ENCODE assay signal across 9 cellular contexts in the genomic region with DNA sequence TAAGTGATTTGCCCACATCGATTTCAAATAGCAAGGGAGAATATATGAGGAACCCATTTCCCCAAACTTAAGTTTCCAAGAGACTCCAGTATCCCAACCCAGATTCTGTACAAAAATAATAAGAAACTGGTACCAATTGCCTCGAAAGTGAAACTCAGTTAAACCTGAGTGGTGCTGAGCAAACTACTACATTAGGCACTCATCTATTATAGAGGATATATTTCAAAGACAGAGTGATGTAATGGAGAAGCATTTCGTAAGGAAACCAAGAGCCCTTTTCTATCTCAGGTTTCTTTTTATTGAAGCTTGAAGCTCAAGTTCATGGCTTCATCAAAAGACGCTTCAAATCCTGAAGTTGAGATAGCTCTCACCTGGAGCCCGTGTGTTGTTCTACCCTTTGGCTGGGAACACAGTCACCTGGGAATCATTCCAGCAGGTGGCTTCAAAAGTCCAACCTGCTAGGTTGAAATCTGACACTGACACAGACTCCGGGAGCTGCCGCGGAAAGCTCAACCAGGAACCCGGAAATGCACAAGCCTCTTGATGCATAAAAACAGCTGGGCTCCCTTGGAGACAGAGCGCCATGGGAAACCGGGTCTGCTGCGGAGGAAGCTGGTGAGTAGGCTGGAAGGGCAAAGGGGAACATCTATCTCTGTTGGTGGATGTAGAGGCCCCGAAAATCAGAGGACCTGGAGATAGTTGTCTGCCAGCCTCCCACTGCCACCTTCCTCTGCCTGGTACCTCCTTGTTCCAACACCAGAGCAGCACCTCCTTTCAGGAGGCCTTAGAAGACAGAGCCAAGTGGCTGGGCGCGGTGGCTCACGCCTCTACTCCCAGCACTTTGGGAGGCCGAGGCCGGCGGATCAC. TPM values are rescaled to one million over a fixed set of nuclear protein-coding genes. Genes with fewer than 3 reads are reported as not detected.
DNase-seq lines count a peak whose midpoint lies in the region; ATAC-seq and TF ChIP-seq lines count a peak whose summit lies in the region.
"Had no signal": no experiment of that assay in that cellular context is flagged by ENCODE, and none has a peak within 500 bp of the region (broad histone marks: within the 10 kb centered on the region; RNA-seq: fewer than 3 reads in every experiment).

A gene with protein sequence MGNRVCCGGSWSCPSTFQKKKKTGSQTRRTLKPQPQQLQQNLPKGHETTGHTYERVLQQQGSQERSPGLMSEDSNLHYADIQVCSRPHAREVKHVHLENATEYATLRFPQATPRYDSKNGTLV (plus strand): TSS at position 524 of the 867 bp plus-strand sequence. CDS start 60 bp downstream, at position 584.

- no peaks in the 10 kb centered on the region for H4K20me1 ChIP-seq in fibroblast of lung (ENCODE audit: control insufficient read depth, extremely low read depth, insufficient read depth, low read length)

- H3K4me3 Mint-ChIP-seq in osteocyte (ENCODE audit: unreplicated experiment) (no peak within 1 kb of the TSS), immature natural killer cell (no peak within 1 kb of the TSS)
- no peak within 1 kb of the TSS for H3K4me3 Mint-ChIP-seq in activated CD8-positive, alpha-beta T cell treated with anti-CD3 and anti-CD28 coated beads, Interleukin-2, amount 10 ng/mL, durations not matched to agents 7 days and 5 days

- H3K9ac ChIP-seq in fibroblast of lung (ENCODE audit: insufficient read depth, low read length), result no peak within 1 kb of the TSS

- H3K27ac Mint-ChIP-seq in osteocyte (ENCODE audit: unreplicated experiment) (peak within 1 kb of the TSS; percentile 44), immature natural killer cell (no peak within 1 kb of the TSS)
- no peak within 1 kb of the TSS for H3K27ac Mint-ChIP-seq in activated CD8-positive, alpha-beta T cell treated with anti-CD3 and anti-CD28 coated beads, Interleukin-2, amount 10 ng/mL, durations not matched to agents 7 days and 5 days

- H3K9me3 ChIP-seq in fibroblast of lung (ENCODE audit: control insufficient read depth, insufficient read depth, low read depth, low read length), result no peaks in the 10 kb centered on the region

- H3K4me1 ChIP-seq in fibroblast of lung (ENCODE audit: control insufficient read depth, extremely low read depth, insufficient read depth, low read length), result peaks cover 13% of the 10 kb centered on the region

- CTCF ChIA-PET in activated CD8-positive, alpha-beta T cell treated with anti-CD3 and anti-CD28 coated beads, Interleukin-2, amount 10 ng/mL, durations not matched to agents 7 days and 5 days (lab: Charles Lee), result interaction anchor here (1.6 to 2.0 kb wide), 2 partner anchors 10 to 13 kb away, joined by 6 read pairs; no protein-coding TSS in a partner anchor

- H3K27me3 Mint-ChIP-seq in osteocyte (ENCODE audit: unreplicated experiment) (peaks cover 7% of the 10 kb centered on the region), immature natural killer cell (ENCODE audit: low read depth in 3 of 3) (peaks cover 7 to 13% (median 9%) of the 10 kb centered on the region in 3 donors)
- peaks cover 34% of the 10 kb centered on the region for H3K27me3 Mint-ChIP-seq in activated CD8-positive, alpha-beta T cell treated with anti-CD3 and anti-CD28 coated beads, Interleukin-2, amount 10 ng/mL, durations not matched to agents 7 days and 5 days (ENCODE audit: low read depth)

- H2AFZ ChIP-seq in fibroblast of lung (ENCODE audit: low read length), result peak within 1 kb of the TSS; percentile 71

- no peak within 1 kb of the TSS for H3K4me2 ChIP-seq in fibroblast of lung (ENCODE audit: extremely low read depth, insufficient read depth, low read length)

- H3K27me3 ChIP-seq in H7 (ENCODE audit: control insufficient read depth, insufficient read depth, low read length), result no peaks in the 10 kb centered on the region; the same call in 1 of the 2 replicates
- H3K27me3 ChIP-seq in fibroblast of lung (ENCODE audit: control insufficient read depth, insufficient read depth, low read length), result no peaks in the 10 kb centered on the region

- H3K27ac ChIP-seq in fibroblast of lung (ENCODE audit: insufficient read depth, low read length), result peak within 1 kb of the TSS; percentile 8

- H3K79me2 ChIP-seq in fibroblast of lung (ENCODE audit: control insufficient read depth, insufficient read depth, low read length), result no peaks in the 10 kb centered on the region

- TF ChIP-seq CTCF in fibroblast of lung (conservative IDR thresholded peaks at IDR 0.05 in 1 of 2, IDR thresholded peaks at IDR 0.05 in 1 of 2; ENCODE audit: low read depth in 1 of 2, low read length in 2 of 2) (no peak), osteocyte (IDR thresholded peaks at IDR 0.05) (no peak)

- no peaks in the 10 kb centered on the region for H3K36me3 ChIP-seq in H7 (replicated peaks; ENCODE audit: control insufficient read depth, insufficient read depth, low read length)
- H3K36me3 ChIP-seq in fibroblast of lung (ENCODE audit: control insufficient read depth, insufficient read depth, low read length), result no peaks in the 10 kb centered on the region

- no peaks in the 10 kb centered on the region for H3K36me3 Mint-ChIP-seq in osteocyte (ENCODE audit: unreplicated experiment)
- H3K36me3 Mint-ChIP-seq in immature natural killer cell, result peaks cover 0 to 4% (median 0%) of the 10 kb centered on the region in 3 donors
- no peaks in the 10 kb centered on the region for H3K36me3 Mint-ChIP-seq in activated CD8-positive, alpha-beta T cell treated with anti-CD3 and anti-CD28 coated beads, Interleukin-2, amount 10 ng/mL, durations not matched to agents 7 days and 5 days (ENCODE audit: low read depth)

- ATAC-seq in HG03521 (IDR thresholded peaks at IDR 0.05; ENCODE audit: unreplicated experiment), result no peak
- ATAC-seq in activated CD8-positive, alpha-beta T cell treated with anti-CD3 and anti-CD28 coated beads, Interleukin-2, amount 10 ng/mL, durations not matched to agents 7 days and 5 days, result no peak

- peak within 1 kb of the TSS; percentile 11; the same call in 1 of the 2 replicates for H3K4me3 ChIP-seq in H7 (ENCODE audit: insufficient read depth, low read depth, low read length)
- no peak within 1 kb of the TSS for H3K4me3 ChIP-seq in fibroblast of lung (replicated peaks in 1 of 4; ENCODE audit: control extremely low read depth in 1 of 4, insufficient read depth in 1 of 4, low read depth in 3 of 4, low read length in 4 of 4)

- DNase-seq in H7, result peak; percentile 84
- peak; percentile 95 for DNase-seq in NCI-H510A (lab: John Stamatoyannopoulos, UW)
- peak in 1 of 2 donors; percentile 37 for DNase-seq in fibroblast of lung (ENCODE audit: low read depth in 2 of 2)
- DNase-seq in osteocyte (ENCODE audit: extremely low spot score, unreplicated experiment), result no peak
- DNase-seq in immature natural killer cell, result no peak
- DNase-seq in amniotic stem cell (lab: John Stamatoyannopoulos, UW), result no peak
- DNase-seq in activated CD8-positive, alpha-beta T cell treated with anti-CD3 and anti-CD28 coated beads, Interleukin-2, amount 10 ng/mL, durations not matched to agents 7 days and 5 days, result no peak

- H3K4me1 Mint-ChIP-seq in osteocyte (ENCODE audit: unreplicated experiment) (peaks cover 28% of the 10 kb centered on the region), immature natural killer cell (no peaks in the 10 kb centered on the region)
- H3K4me1 Mint-ChIP-seq in activated CD8-positive, alpha-beta T cell treated with anti-CD3 and anti-CD28 coated beads, Interleukin-2, amount 10 ng/mL, durations not matched to agents 7 days and 5 days (ENCODE audit: low read depth), result no peaks in the 10 kb centered on the region

- H3K9me3 Mint-ChIP-seq in osteocyte (ENCODE audit: unreplicated experiment) (no peaks in the 10 kb centered on the region), immature natural killer cell (peaks cover 0 to 1% (median 0%) of the 10 kb centered on the region in 6 donors)
- no peaks in the 10 kb centered on the region for H3K9me3 Mint-ChIP-seq in activated CD8-positive, alpha-beta T cell treated with anti-CD3 and anti-CD28 coated beads, Interleukin-2, amount 10 ng/mL, durations not matched to agents 7 days and 5 days (ENCODE audit: insufficient read depth)

- POLR2A ChIA-PET in activated CD8-positive, alpha-beta T cell treated with anti-CD3 and anti-CD28 coated beads, Interleukin-2, amount 10 ng/mL, durations not matched to agents 7 days and 5 days (lab: Charles Lee), result interaction anchor here (1.3 kb wide), 1 partner anchor 8 kb away, joined by 4 read pairs; no protein-coding TSS in a partner anchor

RNA-seq across cellular contexts. Expression of the gene that starts here (rescaled TPM):
- 0.33 and 1.7 TPM in 2 replicates for total RNA-seq in H7 (2014; rRNA removed; shearing (Covaris generic))
- total RNA-seq in fibroblast of lung, result 0.51 and 0.99 TPM in 2 replicates
- polyA plus RNA-seq in fibroblast of lung, result 0.32 and 1.3 TPM in 2 replicates
- 0.39 and 1.4 TPM in 2 replicates for polyA plus RNA-seq in fibroblast of lung (2012)
- not detected in 2 replicates for polyA minus RNA-seq in fibroblast of lung (ENCODE audit: low replicate concordance)
- 0.42 and 0.62 TPM in 2 replicates for total RNA-seq in osteocyte
- not detected for polyA plus RNA-seq in immature natural killer cell
- not detected for total RNA-seq in activated CD8-positive, alpha-beta T cell treated with anti-CD3 and anti-CD28 coated beads, Interleukin-2, amount 10 ng/mL, durations not matched to agents 7 days and 5 days
- polyA plus RNA-seq: neural cell had no signal

Comparison
In these comparisons a context has a peak if more than half of its experiments do, and no peak if none do; other contexts are left out.
1. DNase-seq: peak in H7 (single experiment) and NCI-H510A (single experiment); none in osteocyte (single experiment), immature natural killer cell (0 of 3), amniotic stem cell (single experiment) and activated CD8-positive, alpha-beta T cell treated with anti-CD3 and anti-CD28 coated beads, Interleukin-2, amount 10 ng/mL, durations not matched to agents 7 days and 5 days (single experiment).